ENCODE assay signal across 23 cellular contexts in the genomic region with DNA sequence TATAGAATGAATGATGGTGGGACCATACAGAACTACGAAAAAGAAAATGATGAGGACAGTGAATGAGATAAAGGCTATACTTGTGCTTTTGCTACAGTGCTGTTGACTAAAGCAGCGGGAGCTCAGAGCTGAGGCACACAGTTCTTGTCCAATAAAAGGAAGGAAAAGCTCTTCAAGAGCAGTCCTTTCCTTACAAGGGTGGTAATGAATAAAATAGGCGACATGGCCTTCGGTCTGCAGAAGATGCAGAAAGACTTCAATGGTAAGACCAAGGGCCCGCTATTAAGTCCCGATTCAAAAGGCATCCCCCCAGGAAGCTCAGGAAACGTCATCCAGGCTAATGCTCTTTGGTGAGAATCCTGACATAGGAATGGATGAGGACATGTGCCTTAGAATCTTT. TPM values are rescaled to one million over a fixed set of nuclear protein-coding genes. Genes with fewer than 3 reads are reported as not detected.
"Had no signal": no experiment of that assay in that cellular context is flagged by ENCODE, and none has a peak within 500 bp of the region (broad histone marks: within the 10 kb centered on the region; RNA-seq: fewer than 3 reads in every experiment).

No MANE protein-coding gene starts in this region.

- DNase-seq: activated CD4-positive, alpha-beta T cell treated with anti-CD3 and anti-CD28 coated beads for 48 hours; activated CD4-positive, alpha-beta T cell treated with anti-CD3 and anti-CD28 coated beads, Interleukin-2, amount 50 U/mL, for 4 hours; activated CD4-positive, CD25-positive, alpha-beta regulatory T cell treated with anti-CD3 and anti-CD28 coated beads, Interleukin-2, amount 50 U/mL, for 72 hours; activated CD8-positive, alpha-beta memory T cell treated with anti-CD3 and anti-CD28 coated beads, Interleukin-2, amount 10 ng/mL, durations not matched to agents 7 days and 5 days; activated effector memory CD4-positive, alpha-beta T cell treated with Interleukin-2 at 50 U/mL for 16 hours; activated naive CD4-positive, alpha-beta T cell; activated T-cell treated with anti-CD3 and anti-CD28 coated beads, Interleukin-2, amount 50 U/mL, for 24 hours; aorta; Karpas-422; MM.1S; NCI-H1105 treated with DMSO at 0.1 percent for 48 hours; NCI-H1436 treated with DMSO at 0.1 percent for 48 hours; NCI-H187; NCI-H2081; NCI-H510A treated with DMSO at 0.1 percent for 48 hours; NCI-H69; Peyer's patch; Right ventricle myocardium superior; SJCRH30; T-helper 17 cell; T-helper 9 cell had no signal

- H3K27me3 ChIP-seq: Peyer's patch, SJCRH30 had no signal

- H3K36me3 ChIP-seq: Peyer's patch, SJCRH30 had no signal

- H3K4me1 ChIP-seq: SJCRH30 had no signal

- ATAC-seq: activated CD8-positive, alpha-beta memory T cell treated with anti-CD3 and anti-CD28 coated beads, Interleukin-2, amount 10 ng/mL, durations not matched to agents 7 days and 5 days; T-helper 17 cell; WTC11 had no signal

- H3K9me3 ChIP-seq: Peyer's patch, SJCRH30 had no signal

- H3K27ac ChIP-seq: Peyer's patch, RWPE1, SJCRH30 had no signal

- H3K4me3 ChIP-seq: Peyer's patch, SJCRH30 had no signal

RNA-seq across cellular contexts. Expression of a gene that starts 44.4 kb away (rescaled TPM):
- total RNA-seq: T-helper 17 cell had no signal
